In genomic region chr2:108968619-108969018, GRCh38 we compare ENCODE assay signal across 10 cellular contexts. TPM values are rescaled to one million over a fixed set of nuclear protein-coding genes. Genes with fewer than 3 reads are reported as not detected.
A peak's percentile ranks its signal among the peaks of the same experiment; 100 is the strongest.
DNase-seq lines count a peak whose midpoint lies in the region; ATAC-seq and TF ChIP-seq lines count a peak whose summit lies in the region.
"Had no signal": no experiment of that assay in that cellular context is flagged by ENCODE, and none has a peak within 500 bp of the region (broad histone marks: within the 10 kb centered on the region; RNA-seq: fewer than 3 reads in every experiment).

No MANE protein-coding gene starts in this region.

- H2BK5ac ChIP-seq in mesendoderm (ENCODE audit: low read length): no peak overlapping the region

- peak; percentile 55 for DNase-seq in DMS53 (lab: John Stamatoyannopoulos, UW)
- DNase-seq in HuH-7.5 (ENCODE audit: low spot score): peak; percentile 71
- DNase-seq in choroid plexus epithelial cell (ENCODE audit: low read depth): peak; percentile 34
- DNase-seq in mesendoderm: peak; percentile 66
- no peak for DNase-seq in HK-2 (ENCODE audit: unreplicated experiment)
- DNase-seq: activated T-cell treated with anti-CD3 and anti-CD28 coated beads, Interleukin-2, amount 50 U/mL, for 48 hours; NCI-H345 had no signal

- H3K4me2 ChIP-seq in mesendoderm (ENCODE audit: low read length): no peak overlapping the region

- no peak overlapping the region for H3K4me3 ChIP-seq in choroid plexus epithelial cell (ENCODE audit: low read depth, low read length)
- H3K4me3 ChIP-seq in mesendoderm (ENCODE audit: low read length): no peak overlapping the region
- H3K4me3 ChIP-seq: cardiac muscle cell had no signal

- no peak overlapping the region for H3K9ac ChIP-seq in mesendoderm (ENCODE audit: low read length)

- H3K27ac ChIP-seq in mesendoderm (ENCODE audit: low read depth, low read length): no peak overlapping the region
- H3K27ac ChIP-seq: cardiac muscle cell had no signal

- no peaks in the 10 kb centered on the region for H3K79me1 ChIP-seq in mesendoderm (ENCODE audit: low read length)

- H2BK15ac ChIP-seq in mesendoderm (replicated peaks; ENCODE audit: low read depth): no peak overlapping the region

- H4K8ac ChIP-seq in mesendoderm (ENCODE audit: low read depth, low read length): no peak overlapping the region

- H3K18ac ChIP-seq in mesendoderm (ENCODE audit: low read length): no peak overlapping the region

- H3K36me3 ChIP-seq in mesendoderm (ENCODE audit: control insufficient read depth, insufficient read depth, low read length): no peaks in the 10 kb centered on the region
- H3K36me3 ChIP-seq: cardiac muscle cell had no signal

- H2AK5ac ChIP-seq in mesendoderm (ENCODE audit: low read length): no peak overlapping the region

- H3K4ac ChIP-seq in mesendoderm (ENCODE audit: low read depth, low read length): no peak overlapping the region

- peak overlapping the region; percentile 28 for H3K56ac ChIP-seq in mesendoderm (ENCODE audit: low read length)

- no peak overlapping the region for H2BK120ac ChIP-seq in mesendoderm (ENCODE audit: low read depth, low read length)

- no peaks in the 10 kb centered on the region for H3K79me2 ChIP-seq in mesendoderm (ENCODE audit: control insufficient read depth, insufficient read depth, low read length)

- H3K23ac ChIP-seq in mesendoderm (ENCODE audit: low read length): peak overlapping the region; percentile 51

- H3K4me1 ChIP-seq in mesendoderm (ENCODE audit: control insufficient read depth, low read depth, low read length): peaks cover 12% of the 10 kb centered on the region

- no peak for TF ChIP-seq CTCF in choroid plexus epithelial cell (conservative IDR thresholded peaks at IDR 0.05; ENCODE audit: low read depth, low read length)

- no CpG with 5 or more reads among the region's 4 CpGs for WGBS in mesendoderm (ENCODE audit: extremely low coverage, insufficient coverage, low lambda C conversion rate)

- ATAC-seq in HG02763 (IDR thresholded peaks at IDR 0.05; ENCODE audit: unreplicated experiment): no peak
- no peak for ATAC-seq in GM18502 (IDR thresholded peaks at IDR 0.05; ENCODE audit: poor library complexity, unreplicated experiment)

- H3K27me3 ChIP-seq in mesendoderm (ENCODE audit: insufficient read depth, low read length, poor library complexity): no peaks in the 10 kb centered on the region
- H3K27me3 ChIP-seq: cardiac muscle cell had no signal

- H4K5ac ChIP-seq in mesendoderm (ENCODE audit: low read length): no peak overlapping the region

RNA-seq across cellular contexts. Expression of gene EDAR, which starts 20.4 kb away (rescaled TPM):
- 0.17 TPM for polyA plus RNA-seq in mesendoderm (2013, experiment 1 of 2)
- polyA plus RNA-seq in mesendoderm (2013, experiment 2 of 2): 0.10 TPM
- polyA plus RNA-seq: cardiac muscle cell had no signal
